ENCODE assay signal across 15 cellular contexts in the genomic region with DNA sequence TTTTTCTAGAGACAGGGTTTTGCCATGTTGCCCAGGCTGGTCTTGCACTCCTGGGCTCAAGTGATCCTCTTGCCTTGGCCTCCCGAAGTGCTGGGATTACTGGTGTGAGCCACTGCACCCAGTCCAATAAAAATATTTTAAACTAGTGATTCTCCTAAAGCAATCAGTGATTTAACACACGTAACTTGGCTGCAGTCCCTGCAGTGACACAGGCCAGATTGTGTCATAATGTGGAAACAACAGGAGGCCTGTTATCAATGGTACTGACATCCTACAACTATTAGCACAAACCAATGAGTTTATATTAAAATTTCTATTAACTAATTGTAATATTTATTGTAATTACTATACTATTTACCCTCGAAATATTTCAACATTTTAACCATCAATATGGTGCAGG. TPM values are rescaled to one million over a fixed set of nuclear protein-coding genes. Genes with fewer than 3 reads are reported as not detected.
DNase-seq lines count a peak whose midpoint lies in the region; ATAC-seq, FAIRE-seq and TF ChIP-seq lines count a peak whose summit lies in the region.
"Had no signal": no experiment of that assay in that cellular context is flagged by ENCODE, and none has a peak within 500 bp of the region (broad histone marks: within the 10 kb centered on the region; RNA-seq: fewer than 3 reads in every experiment).

No MANE protein-coding gene starts in this region.

- no peak overlapping the region for H3K4me3 ChIP-seq in CD4-positive, CD25-positive, alpha-beta regulatory T cell (ENCODE audit: low read depth, low read length)
- H3K4me3 ChIP-seq in GM12865 (ENCODE audit: low read depth, low read length) (peak overlapping the region; percentile 84; the same call in 1 of the 2 replicates), body of pancreas (no peak overlapping the region)

- H3K27me3 Mint-ChIP-seq in CD4-positive, CD25-positive, alpha-beta regulatory T cell = peaks cover 7% of the 10 kb centered on the region
- peaks cover 2 to 13% (median 7%) of the 10 kb centered on the region in 5 donors for H3K27me3 Mint-ChIP-seq in naive thymus-derived CD8-positive, alpha-beta T cell

- H3K4me1 ChIP-seq in CD4-positive, CD25-positive, alpha-beta regulatory T cell (ENCODE audit: control insufficient read depth, insufficient read depth, low read length, poor library complexity, severe bottlenecking) = peaks cover 37% of the 10 kb centered on the region
- peaks cover 34% of the 10 kb centered on the region for H3K4me1 ChIP-seq in body of pancreas

- peak overlapping the region in 1 of 3 donors; percentile 95 for H3K27ac Mint-ChIP-seq in CD4-positive, CD25-positive, alpha-beta regulatory T cell
- H3K27ac Mint-ChIP-seq in naive thymus-derived CD8-positive, alpha-beta T cell = peak overlapping the region in 2 of 10 donors; percentile 97 to 98

- H3K4me1 Mint-ChIP-seq in CD4-positive, CD25-positive, alpha-beta regulatory T cell = peaks cover 23 to 44% (median 38%) of the 10 kb centered on the region in 4 donors
- peaks cover 27 to 40% (median 39%) of the 10 kb centered on the region in 4 donors for H3K4me1 Mint-ChIP-seq in naive thymus-derived CD8-positive, alpha-beta T cell

- H3K36me3 ChIP-seq in CD4-positive, CD25-positive, alpha-beta regulatory T cell (ENCODE audit: control insufficient read depth, insufficient read depth, low read length) = peaks cover 15% of the 10 kb centered on the region
- H3K36me3 ChIP-seq in body of pancreas (replicated peaks in 1 of 2; ENCODE audit: insufficient read depth in 1 of 2, low read depth in 2 of 2) = peaks cover 0 to 3% of the 10 kb centered on the region in 2 donors

- peaks cover 5% of the 10 kb centered on the region for H3K27me3 ChIP-seq in CD4-positive, CD25-positive, alpha-beta regulatory T cell (ENCODE audit: control insufficient read depth, insufficient read depth, low read length)
- H3K27me3 ChIP-seq in body of pancreas = no peaks in the 10 kb centered on the region
- H3K27me3 ChIP-seq: gastroesophageal sphincter, spleen had no signal

- no peaks in the 10 kb centered on the region for H3K9me3 Mint-ChIP-seq in CD4-positive, CD25-positive, alpha-beta regulatory T cell
- no peaks in the 10 kb centered on the region for H3K9me3 Mint-ChIP-seq in naive thymus-derived CD8-positive, alpha-beta T cell
- H3K9me3 Mint-ChIP-seq: activated naive CD4-positive, alpha-beta T cell treated with anti-CD3 and anti-CD28 coated beads, Interleukin-2, amount 10 ng/mL, durations not matched to agents 7 days and 5 days; effector memory CD8-positive, alpha-beta T cell had no signal

- no peak for FAIRE-seq in GM12891 (lab: Jason Lieb, UNC)

- POLR2A ChIA-PET in naive thymus-derived CD8-positive, alpha-beta T cell (lab: Charles Lee) = interaction anchor here (1.6 kb wide), 1 partner anchor 73 kb away, joined by 5 read pairs; a partner anchor contains a TSS

- intact Hi-C loops in body of pancreas (cut with DNase I) = no loop called here

- H3K9me3 ChIP-seq in CD4-positive, CD25-positive, alpha-beta regulatory T cell (ENCODE audit: control insufficient read depth in 2 of 2, low read length in 2 of 2) = no peaks in the 10 kb centered on the region
- H3K9me3 ChIP-seq in body of pancreas = no peaks in the 10 kb centered on the region
- H3K9me3 ChIP-seq: gastroesophageal sphincter, spleen had no signal

- H3K27ac ChIP-seq in CD4-positive, CD25-positive, alpha-beta regulatory T cell (ENCODE audit: insufficient read depth, low read length, poor library complexity, severe bottlenecking) = no peak overlapping the region
- H3K27ac ChIP-seq in body of pancreas = no peak overlapping the region
- H3K27ac ChIP-seq: cardiac muscle cell, HL-60 had no signal

- peak overlapping the region in 3 of 4 donors; percentile 82 to 92 (median 89) for H3K4me3 Mint-ChIP-seq in CD4-positive, CD25-positive, alpha-beta regulatory T cell
- peak overlapping the region in 6 of 10 donors; percentile 89 to 94 (median 92) for H3K4me3 Mint-ChIP-seq in naive thymus-derived CD8-positive, alpha-beta T cell

- no peak for DNase-seq in CD4-positive, CD25-positive, alpha-beta regulatory T cell
- DNase-seq in GM12865 (ENCODE audit: low read depth) (no peak), body of pancreas (peak in 3 of 4 donors; percentile 37 to 58 (median 45)), NCI-H1930 (lab: John Stamatoyannopoulos, UW) (no peak), GM12891 (ENCODE audit: insufficient read length, low spot score) (no peak)
- no peak for DNase-seq in naive thymus-derived CD8-positive, alpha-beta T cell
- DNase-seq: activated naive CD4-positive, alpha-beta T cell treated with anti-CD3 and anti-CD28 coated beads, Interleukin-2, amount 10 ng/mL, durations not matched to agents 7 days and 5 days; effector memory CD8-positive, alpha-beta T cell; Karpas-422; NCI-H446; spleen had no signal

- TF ChIP-seq POLR2A in body of pancreas (IDR thresholded peaks at IDR 0.05) = no peak
- TF ChIP-seq POLR2A in GM12891 (IDR thresholded peaks at IDR 0.05; ENCODE audit: low read depth, low read length) = no peak

- WGBS in body of pancreas, 2 donors = 50 to 54% methylated on average over 3 of the region's 3 CpGs

- TF ChIP-seq CTCF in GM12865 (IDR thresholded peaks at IDR 0.05; ENCODE audit: insufficient read depth, low read depth, low read length, missing control alignments) (no peak), body of pancreas (IDR thresholded peaks at IDR 0.05) (no peak)

- H3K36me3 Mint-ChIP-seq in CD4-positive, CD25-positive, alpha-beta regulatory T cell = peaks cover 20% of the 10 kb centered on the region
- H3K36me3 Mint-ChIP-seq in naive thymus-derived CD8-positive, alpha-beta T cell = peaks cover 0 to 15% (median 0%) of the 10 kb centered on the region in 3 donors

- ATAC-seq in CD4-positive, CD25-positive, alpha-beta regulatory T cell (ENCODE audit: low read depth in 2 of 2) = no peak
- ATAC-seq in body of pancreas (no peak), HG02840 (IDR thresholded peaks at IDR 0.05; ENCODE audit: low FRiP score, unreplicated experiment) (no peak)
- no peak for ATAC-seq in naive thymus-derived CD8-positive, alpha-beta T cell
- ATAC-seq: effector memory CD8-positive, alpha-beta T cell; gastroesophageal sphincter had no signal

TF ChIP-seq in GM12891, 5 proteins besides CTCF, POLR2A, EP300 and RAD21:
- TF ChIP-seq POLR2AphosphoS5 (IDR thresholded peaks at IDR 0.05; ENCODE audit: low read depth, low read length) (no peak), POU2F2 (IDR thresholded peaks at IDR 0.05; ENCODE audit: low read depth, low read length) (no peak), TAF1 (IDR thresholded peaks at IDR 0.05; ENCODE audit: low read depth, low read length) (no peak), PAX5 (IDR thresholded peaks at IDR 0.05; ENCODE audit: insufficient read depth, low read length, severe bottlenecking) (no peak), SPI1 (IDR thresholded peaks at IDR 0.05; ENCODE audit: low read depth, low read length) (no peak)

RNA-seq across cellular contexts. Expression of a gene that starts 1.6 kb away (rescaled TPM):
- total RNA-seq in CD4-positive, CD25-positive, alpha-beta regulatory T cell = 127 TPM
- 100 to 1,000 TPM; 112 to 125 (median 125) TPM for polyA plus RNA-seq in CD4-positive, CD25-positive, alpha-beta regulatory T cell
- 100 to 1,000 TPM; 168 to 207 TPM for total RNA-seq in body of pancreas
- 10 to 100 TPM; 92.5 to 97.9 TPM for total RNA-seq in naive thymus-derived CD8-positive, alpha-beta T cell
- polyA plus RNA-seq in naive thymus-derived CD8-positive, alpha-beta T cell = 100 to 1,000 TPM in 2 of 3 donors, 10 to 100 TPM in 1; 84.7 to 107 (median 106) TPM
- polyA plus RNA-seq in GM12891 (2012; ENCODE audit: low read depth, missing spikeins) = 78.0 TPM

Comparison
In these comparisons a context has a peak if more than half of its experiments do, and no peak if none do; other contexts are left out.
1. DNase-seq: peak in body of pancreas (3 of 4); none in CD4-positive, CD25-positive, alpha-beta regulatory T cell (0 of 3), GM12865 (single experiment), naive thymus-derived CD8-positive, alpha-beta T cell (0 of 10), NCI-H1930 (0 of 2) and GM12891 (single experiment).